Comparison of ENCODE assay signal across 8 cellular contexts in the genomic region with DNA sequence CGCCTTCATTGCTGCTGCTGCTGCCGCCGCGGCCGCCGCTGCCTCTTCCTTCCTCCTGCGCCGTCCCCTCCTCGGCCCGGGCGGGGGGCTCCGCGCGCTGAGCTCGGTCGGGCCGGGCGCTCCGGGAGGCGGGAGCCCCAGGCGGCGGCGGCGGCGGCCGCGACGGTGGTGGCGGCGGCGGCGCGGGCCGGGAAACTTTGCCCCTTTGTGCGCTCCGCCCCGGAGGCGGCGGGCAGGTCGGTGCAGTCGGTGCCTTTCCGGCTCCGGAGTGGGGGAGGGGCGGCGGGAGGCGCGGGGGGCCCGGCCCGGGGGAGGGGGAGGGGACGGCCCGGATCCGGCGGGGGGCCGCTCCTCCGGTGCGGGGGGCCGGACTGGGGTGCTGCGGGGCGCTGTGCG. TPM values are rescaled to one million over a fixed set of nuclear protein-coding genes. Genes with fewer than 3 reads are reported as not detected.
DNase-seq lines count a peak whose midpoint lies in the region; ATAC-seq, FAIRE-seq and TF ChIP-seq lines count a peak whose summit lies in the region.

No MANE protein-coding gene starts in this region.

- DNase-seq in SIG-M5 treated with dmso at 0.1 percent for 504 hours (lab: John Stamatoyannopoulos, UW; ENCODE audit: unreplicated experiment) (peak; percentile 52), SIG-M5 (lab: John Stamatoyannopoulos, UW) (no peak), SK-MEL-5 (ENCODE audit: low read depth, low spot score) (peak; percentile 45), GM12878 (ENCODE audit: low read depth, low spot score) (no peak), lower leg skin (ENCODE audit: low spot score in 2 of 2) (peak in 1 of 2 donors; percentile 88), stomach (peak; percentile 61), GF-D8 (lab: John Stamatoyannopoulos, UW) (no peak)

- peak overlapping the region; percentile 88 for H3K27ac ChIP-seq in GM12878 (ENCODE audit: control insufficient read depth, insufficient read depth)
- peak overlapping the region in 4 of 5 donors; percentile 92 to 95 (median 94) for H3K27ac ChIP-seq in stomach

- SMC1A ChIA-PET in GM12878 (lab: Charles Lee; ENCODE audit: uncharacterized antibody, unreplicated experiment) = interaction anchor here (0.6 to 5.6 kb wide), 5 partner anchors 14 to 158 kb away, joined by 3 to 46 read pairs (median 30); a partner anchor contains a TSS

- POLR2A ChIA-PET in GM12878 (lab: Charles Lee) = interaction anchor here (1.0 to 4.4 kb wide), 8 partner anchors 15 to 95 kb away, joined by 3 to 34 read pairs (median 3); no protein-coding TSS in a partner anchor

- ATAC-seq in HG02870 (IDR thresholded peaks at IDR 0.05; ENCODE audit: unreplicated experiment) = peak; percentile 2
- no peak for ATAC-seq in GM12878

- CTCF ChIA-PET in GM12878 (lab: Yijun Ruan, JAX) = interaction anchor here (2.2 to 5.3 kb wide), 4 partner anchors 75 to 162 kb away, joined by 6 to 78 read pairs (median 54); a partner anchor contains a TSS

- TF ChIP-seq CTCF in GM12878 (IDR thresholded peaks at IDR 0.05 in 2 of 3, conservative IDR thresholded peaks at IDR 0.05 in 1 of 3; ENCODE audit: control insufficient read depth in 2 of 3, extremely low read depth in 1 of 3, insufficient read depth in 1 of 3, low read depth in 3 of 3, low read length in 3 of 3) = no peak
- no peak for TF ChIP-seq CTCF in lower leg skin (IDR thresholded peaks at IDR 0.05)
- no peak for TF ChIP-seq CTCF in stomach (IDR thresholded peaks at IDR 0.05)

- no peak overlapping the region for H3K4me2 ChIP-seq in GM12878 (ENCODE audit: control insufficient read depth, insufficient read depth)

- H3K4me3 ChIP-seq in GM12878 = no peak overlapping the region
- H3K4me3 ChIP-seq in lower leg skin (ENCODE audit: low read depth, poor library complexity, severe bottlenecking) = peak overlapping the region; percentile 54
- peak overlapping the region; percentile 52 to 66 (median 64) for H3K4me3 ChIP-seq in stomach

- no peak overlapping the region for H2AFZ ChIP-seq in GM12878 (ENCODE audit: control insufficient read depth, low read depth, low read length)

- no peaks in the 10 kb centered on the region for H3K27me3 ChIP-seq in GM12878 (replicated peaks in 1 of 2; ENCODE audit: control insufficient read depth in 2 of 2, insufficient read depth in 2 of 2, low read length in 1 of 2)
- H3K27me3 ChIP-seq in stomach = no peaks in the 10 kb centered on the region

- TF ChIP-seq EP300 in GM12878 (IDR thresholded peaks at IDR 0.05; ENCODE audit: borderline replicate concordance in 1 of 2, control insufficient read depth in 1 of 2, low read depth in 2 of 2, low read length in 2 of 2) (no peak), stomach (IDR thresholded peaks at IDR 0.05) (no peak)

- no peak for TF ChIP-seq RAD21 in GM12878 (IDR thresholded peaks at IDR 0.05; ENCODE audit: insufficient read depth, low read depth, low read length)

- H3K36me3 ChIP-seq in GM12878 (ENCODE audit: control insufficient read depth in 2 of 2, insufficient read depth in 2 of 2, low read length in 1 of 2) (peaks cover 0 to 13% of the 10 kb centered on the region in 2 experiments; a peak in 2 of 4 replicates), stomach (peaks cover 0 to 7% (median 0%) of the 10 kb centered on the region in 4 donors)

- TF ChIP-seq POLR2A in GM12878 (IDR thresholded peaks at IDR 0.05; ENCODE audit: low read depth, low read length) (peak; percentile 80; the same call in 1 of the 2 replicates), lower leg skin (IDR thresholded peaks at IDR 0.05) (no peak), stomach (IDR thresholded peaks at IDR 0.05) (no peak)

- H3K4me1 ChIP-seq in GM12878 (ENCODE audit: control insufficient read depth, insufficient read depth, low read length) (peaks cover 12% of the 10 kb centered on the region), stomach (peaks cover 55 to 90% (median 85%) of the 10 kb centered on the region in 4 donors)

- in situ Hi-C loops in SK-MEL-5 (cut with HindIII; ENCODE audit: low pct_unique_long_range_greater_than_20kb, low sequenced_read_pairs) (no loop called here), GM12878 (cut with MboI) (no loop called here)

- no TSS peak for BruUV-seq in GM12878 (replicated peaks; lab: Mats Ljungman, UMichigan)

- H4K20me1 ChIP-seq in GM12878 (ENCODE audit: control insufficient read depth, insufficient read depth) = peaks cover 12% of the 10 kb centered on the region; the same call in 1 of the 2 replicates

- H3K79me2 ChIP-seq in GM12878 (ENCODE audit: control insufficient read depth, insufficient read depth, low read length) = peaks cover 86% of the 10 kb centered on the region

- RAD21 ChIA-PET in GM12878 (lab: Charles Lee; ENCODE audit: unreplicated experiment) = interaction anchor here (1.4 to 5.6 kb wide), 6 partner anchors 9 to 160 kb away, joined by 3 to 96 read pairs (median 50); a partner anchor contains a TSS

- intact Hi-C loops in GM12878 (cut with micrococcal nuclease; ENCODE audit: unreplicated experiment) = loop anchor here (1.0 to 10.0 kb wide), 3 partner anchors 14 to 160 kb away; a partner anchor contains a TSS
- intact Hi-C loops in lower leg skin (cut with DNase I; ENCODE audit: low total_unique reads) = loop anchor here (10.0 kb wide), 1 partner anchor 50 kb away; no protein-coding TSS in a partner anchor
- intact Hi-C loops in stomach (cut with DNase I; ENCODE audit: low total_unique reads) = no loop called here

- no peak for FAIRE-seq in GM12878 (lab: Jason Lieb, UNC)

- WGBS in GM12878 (ENCODE audit: insufficient coverage, insufficient replicate concordance, low lambda C conversion rate, missing lambda C conversion rate) = 0% methylated on average over 12 of the region's 60 CpGs
- 3% methylated on average over 14 of the region's 60 CpGs; no CpG with 5 or more reads in 1 of the 2 donors for WGBS in lower leg skin, 2 donors
- WGBS in stomach, 5 donors = 0 to 1% methylated on average over 7 to 51 of the region's 60 CpGs; no CpG with 5 or more reads in 3 of the 5 donors

- H3K9me3 ChIP-seq in GM12878 (replicated peaks; ENCODE audit: control insufficient read depth, insufficient read depth, low read length) = no peaks in the 10 kb centered on the region
- H3K9me3 ChIP-seq in stomach = no peaks in the 10 kb centered on the region

- H3K9ac ChIP-seq in GM12878 (ENCODE audit: control insufficient read depth, insufficient read depth, low read length) = peak overlapping the region; percentile 79; the same call in 1 of the 2 replicates

TF ChIP-seq in GM12878, 131 proteins besides CTCF, POLR2A, EP300 and RAD21 (continues in another document):
- TF ChIP-seq FOXM1 (IDR thresholded peaks at IDR 0.05; ENCODE audit: low read depth, low read length) (no peak), SMARCA5 (IDR thresholded peaks at IDR 0.05) (peak; percentile 29; the same call in 1 of the 2 replicates), EED (IDR thresholded peaks at IDR 0.05; ENCODE audit: low read depth) (no peak), NR2C1 (IDR thresholded peaks at IDR 0.05) (0 out of 2 replicates have a peak, but pooled peaks have one; percentile 2), ZNF207 (IDR thresholded peaks at IDR 0.05; ENCODE audit: borderline replicate concordance) (no peak)

RNA-seq across cellular contexts. Expression of a gene that starts 0.2 kb away (rescaled TPM):
- 2.6 and 2.7 TPM in 2 replicates for total RNA-seq in SK-MEL-5 (2014; rRNA removed; shearing (Covaris generic))
- polyA plus RNA-seq in SK-MEL-5 (2015; cell fraction: cytosol; rRNA removed) = 2.9 and 4.5 TPM in 2 replicates
- polyA plus RNA-seq in SK-MEL-5 (2015; cell fraction: nucleus; rRNA removed) = 15.8 and 16.4 TPM in 2 replicates
- total RNA-seq in GM12878 (2013; cell fraction: nucleolus; rRNA removed) = 80.8 and 86.7 TPM in 2 replicates
- total RNA-seq in GM12878 (2014; rRNA removed) (8.2 and 8.6 TPM in 2 replicates), GM12878 (2014; rRNA removed; fragmentation: Illumina TruSeq; extraction: Trizol) (7.9 and 8.3 TPM in 2 replicates), GM12878 (2021) (23.8 and 25.9 TPM in 2 replicates), lower leg skin (10 to 100 TPM; 52.8 to 54.8 (median 54.1) TPM), stomach (10 to 100 TPM; 14.7 to 31.5 (median 17.8) TPM)
- 6.2 TPM for polyA plus RNA-seq in GM12878 (2011; ENCODE audit: low read depth)
- polyA plus RNA-seq in GM12878 (2011; rRNA removed) (10.0 and 11.2 TPM in 2 replicates), GM12878 (2014; fragmentation: Illumina TruSeq; extraction: Trizol) (10.0 and 11.3 TPM in 2 replicates), GM12878 (2014; fragmentation: Nextera tagmentation; extraction: Ambion mirVana) (under 1 TPM; 0.77 to 0.84 TPM), GM12878 (2014; rRNA removed) (10.5 and 10.6 TPM in 2 replicates), GM12878 (2016; fragmentation: Nextera tagmentation; extraction: Ambion mirVana) (1 to 10 TPM; 2.1 to 2.7 TPM), stomach (1 to 10 TPM; 1.7 to 2.2 (median 1.8) TPM)
- polyA plus RNA-seq in GM12878 (2011; cell fraction: cytosol; rRNA removed) = 7.3 and 8.3 TPM in 2 replicates
- 27.5 and 29.7 TPM in 2 replicates for polyA plus RNA-seq in GM12878 (2011; cell fraction: nucleus; rRNA removed)
- 11.7 and 11.9 TPM in 2 replicates for polyA plus RNA-seq in GM12878 (2012)
- 14.6 and 21.8 TPM in 2 replicates for polyA minus RNA-seq in GM12878 (2011; rRNA and poly(A)+ RNA removed)
- 10.1 and 12.2 TPM in 2 replicates for polyA minus RNA-seq in GM12878 (2011; cell fraction: cytosol; rRNA and poly(A)+ RNA removed)
- polyA minus RNA-seq in GM12878 (2011; cell fraction: nucleus; rRNA and poly(A)+ RNA removed) = 15.4 and 28.9 TPM in 2 replicates

RNA-seq across cellular contexts. Expression of a gene that starts 58.2 kb away (rescaled TPM):
- 74.9 and 82.4 TPM in 2 replicates for total RNA-seq in SK-MEL-5 (2014; rRNA removed; shearing (Covaris generic))
- polyA plus RNA-seq in SK-MEL-5 (2015; cell fraction: cytosol; rRNA removed) = 87.7 and 92.2 TPM in 2 replicates
- 55.8 and 57.2 TPM in 2 replicates for polyA plus RNA-seq in SK-MEL-5 (2015; cell fraction: nucleus; rRNA removed)
- total RNA-seq in GM12878 (2013; cell fraction: nucleolus; rRNA removed) = 26.2 and 27.7 TPM in 2 replicates
- total RNA-seq in GM12878 (2014; rRNA removed) (64.4 and 68.4 TPM in 2 replicates), GM12878 (2014; rRNA removed; fragmentation: Illumina TruSeq; extraction: Trizol) (64.7 and 68.7 TPM in 2 replicates), GM12878 (2021) (69.2 and 74.2 TPM in 2 replicates), lower leg skin (10 to 100 TPM; 34.4 to 73.2 (median 48.0) TPM), stomach (10 to 100 TPM in 2 of 5 donors, 1 to 10 TPM in 2, not detected in 1; 1.7 to 33.8 (median 14.1) TPM)
- polyA plus RNA-seq in GM12878 (2011; ENCODE audit: low read depth) = 110 TPM
- polyA plus RNA-seq in GM12878 (2011; rRNA removed) (86.6 and 100 TPM in 2 replicates), GM12878 (2014; fragmentation: Illumina TruSeq; extraction: Trizol) (84.7 and 89.8 TPM in 2 replicates), GM12878 (2014; fragmentation: Nextera tagmentation; extraction: Ambion mirVana) (100 to 1,000 TPM; 175 to 234 TPM), GM12878 (2014; rRNA removed) (84.3 and 93.0 TPM in 2 replicates), GM12878 (2016; fragmentation: Nextera tagmentation; extraction: Ambion mirVana) (100 to 1,000 TPM; 147 to 156 TPM), stomach (10 to 100 TPM; 68.7 to 91.3 (median 84.9) TPM)
- 96.8 and 103 TPM in 2 replicates for polyA plus RNA-seq in GM12878 (2011; cell fraction: cytosol; rRNA removed)
- polyA plus RNA-seq in GM12878 (2011; cell fraction: nucleus; rRNA removed) = 55.5 and 77.9 TPM in 2 replicates
- 84.5 and 96.5 TPM in 2 replicates for polyA plus RNA-seq in GM12878 (2012)
- 20.6 and 38.0 TPM in 2 replicates for polyA minus RNA-seq in GM12878 (2011; rRNA and poly(A)+ RNA removed)
- polyA minus RNA-seq in GM12878 (2011; cell fraction: cytosol; rRNA and poly(A)+ RNA removed) = 8.4 and 14.6 TPM in 2 replicates
- polyA minus RNA-seq in GM12878 (2011; cell fraction: nucleus; rRNA and poly(A)+ RNA removed) = 16.9 and 26.9 TPM in 2 replicates

Comparison
In these comparisons a context has a peak if more than half of its experiments do, and no peak if none do; other contexts are left out.
1. DNase-seq: peak in SIG-M5 treated with dmso at 0.1 percent for 504 hours (single experiment), SK-MEL-5 (single experiment) and stomach (single experiment); none in SIG-M5 (single experiment), GM12878 (single experiment) and GF-D8 (single experiment).